Comparison of ENCODE assay signal across 26 cellular contexts in the genomic region with DNA sequence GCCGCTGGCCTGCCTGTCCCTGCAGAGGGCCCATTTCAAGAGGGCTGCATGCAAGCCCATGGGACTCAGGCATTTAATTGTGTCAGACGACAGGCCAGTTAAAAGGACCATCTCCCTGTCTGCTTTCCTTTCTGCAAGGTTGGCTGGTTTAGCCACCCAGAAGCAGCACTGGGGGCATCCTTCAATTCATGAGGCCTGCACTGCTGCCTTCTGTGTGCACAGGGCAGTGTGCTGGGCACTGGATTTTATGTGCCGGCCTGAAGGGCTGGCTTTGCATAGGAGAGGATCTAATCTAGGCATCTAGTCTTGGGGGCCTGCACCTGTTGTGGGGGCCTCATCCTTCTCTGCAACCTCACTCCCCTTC.
"Had no signal": no experiment of that assay in that cellular context is flagged by ENCODE, and none has a peak within 500 bp of the region (broad histone marks: within the 10 kb centered on the region; RNA-seq: fewer than 3 reads in every experiment).

No MANE protein-coding gene starts in this region.

- DNase-seq: activated CD4-positive, alpha-beta T cell treated with anti-CD3 and anti-CD28 coated beads for 48 hours; activated CD4-positive, alpha-beta T cell treated with anti-CD3 and anti-CD28 coated beads, Interleukin-2, amount 50 U/mL, for 48 hours; activated CD8-positive, alpha-beta memory T cell treated with anti-CD3 and anti-CD28 coated beads for 24 hours; activated effector memory CD4-positive, alpha-beta T cell treated with anti-CD3 and anti-CD28 coated beads, Interleukin-2, amount 50 U/mL, for 16 hours; activated naive CD4-positive, alpha-beta T cell treated with Interleukin-2 at 50 U/mL for 16 hours; activated T-cell treated with anti-CD3 and anti-CD28 coated beads, Interleukin-2, amount 50 U/mL, for 4 hours; brain microvascular endothelial cell; Kasumi-1; KBM-7; NCI-H1105 treated with DMSO at 0.1 percent for 48 hours; NCI-H1436 treated with DMSO at 0.1 percent for 48 hours; NCI-H187 treated with DMSO at 0.1 percent for 48 hours; NCI-H2081 treated with DMSO at 0.1 percent for 48 hours; NCI-H2171 treated with DMSO at 0.1 percent for 48 hours; NCI-H226; NCI-H510A treated with DMSO at 0.1 percent for 48 hours; NCI-H69; Peyer's patch; Right ventricle myocardium superior; SJCRH30 had no signal

- H3K36me3 ChIP-seq: brain microvascular endothelial cell, Peyer's patch, SJCRH30 had no signal

- H3K27ac ChIP-seq: brain microvascular endothelial cell, cardiac muscle cell, Peyer's patch, RWPE1, SJCRH30 had no signal

- H3K9me3 ChIP-seq: Peyer's patch, SJCRH30 had no signal

- H3K27me3 Mint-ChIP-seq: activated naive CD8-positive, alpha-beta T cell had no signal

- H3K36me3 Mint-ChIP-seq: activated naive CD8-positive, alpha-beta T cell had no signal

- ATAC-seq: activated CD4-positive, CD25-positive, alpha-beta regulatory T cell treated with anti-CD3 and anti-CD28 coated beads, Interleukin-2, amount 50 U/mL, for 24 hours; activated T-cell treated with anti-CD3 and anti-CD28 coated beads, Interleukin-2, amount 50 U/mL, for 4 hours; SK-N-SH treated with all-trans-retinoic acid at 6 μM for 48 hours had no signal

- H3K27ac Mint-ChIP-seq: activated naive CD8-positive, alpha-beta T cell; T-helper 1 cell treated with Interleukin-12 subunit alpha and Interleukin-12 subunit beta and Interleukin-4 antibody, amounts not matched to agents 30 μg/mL and 1 μg/mL, for 36 hours had no signal

- H3K4me3 ChIP-seq: cardiac muscle cell, Peyer's patch, SJCRH30 had no signal

- H3K9me3 Mint-ChIP-seq: activated T-cell treated with anti-CD3 and anti-CD28 coated beads, Interleukin-2, amount 50 U/mL, for 4 hours had no signal

- H3K4me3 Mint-ChIP-seq: activated naive CD8-positive, alpha-beta T cell; activated T-cell treated with anti-CD3 and anti-CD28 coated beads, Interleukin-2, amount 50 U/mL, for 4 hours; T-helper 1 cell treated with Interleukin-12 subunit alpha and Interleukin-12 subunit beta and Interleukin-4 antibody, amounts not matched to agents 30 μg/mL and 1 μg/mL, for 36 hours had no signal

- H3K4me1 ChIP-seq: Peyer's patch, SJCRH30 had no signal

- H3K27me3 ChIP-seq: brain microvascular endothelial cell, cardiac muscle cell, Peyer's patch had no signal
